In genomic region chrX:25523574-25523973, GRCh38 we compare ENCODE assay signal across 8 cellular contexts.
A peak's percentile ranks its signal among the peaks of the same experiment; 100 is the strongest.
DNase-seq lines count a peak whose midpoint lies in the region; ATAC-seq and FAIRE-seq lines count a peak whose summit lies in the region.

No MANE protein-coding gene starts in this region.

- H3K4me3 ChIP-seq in SJCRH30 (no peak overlapping the region), iPS DF 6.9 (ENCODE audit: low read length) (no peak overlapping the region)

- DNase-seq in Caki2 (ENCODE audit: low read depth) (peak; percentile 7), HTR-8/SVneo (ENCODE audit: insufficient read length, low spot score) (peak; percentile 53), SJCRH30 (peak; percentile 19 to 52), iPS DF 6.9 (ENCODE audit: low read depth, low spot score) (peak; percentile 7), NOMO-1 treated with DMSO at 0.1 percent for 48 hours (lab: John Stamatoyannopoulos, UW; ENCODE audit: unreplicated experiment) (no peak)

- in situ Hi-C loops in Caki2 (cut with HindIII; ENCODE audit: low pct_unique_long_range_greater_than_20kb, low sequenced_read_pairs), result no loop called here

- H3K4me1 ChIP-seq in SJCRH30, result no peaks in the 10 kb centered on the region
- H3K4me1 ChIP-seq in iPS DF 6.9 (ENCODE audit: control insufficient read depth, insufficient read depth, low read length), result no peaks in the 10 kb centered on the region

- H3K27ac ChIP-seq in SJCRH30, result no peak overlapping the region
- no peak overlapping the region for H3K27ac ChIP-seq in iPS DF 6.9 (ENCODE audit: low read length)

- H3K36me3 ChIP-seq in SJCRH30, result no peaks in the 10 kb centered on the region
- no peaks in the 10 kb centered on the region for H3K36me3 ChIP-seq in iPS DF 6.9 (ENCODE audit: control insufficient read depth, insufficient read depth, low read length)

- H3K27me3 ChIP-seq in SJCRH30 (no peaks in the 10 kb centered on the region), iPS DF 6.9 (ENCODE audit: control insufficient read depth, insufficient read depth, low read length) (no peaks in the 10 kb centered on the region)

- no peak for ATAC-seq in GM21515 (IDR thresholded peaks at IDR 0.05; ENCODE audit: unreplicated experiment)
- ATAC-seq in HG03159 (IDR thresholded peaks at IDR 0.05; ENCODE audit: unreplicated experiment), result no peak
- ATAC-seq in HG02588 (IDR thresholded peaks at IDR 0.05; ENCODE audit: unreplicated experiment), result no peak

- H3K9me3 ChIP-seq in SJCRH30 (replicated peaks) (no peaks in the 10 kb centered on the region), iPS DF 6.9 (ENCODE audit: control insufficient read depth, insufficient read depth, low read length) (no peaks in the 10 kb centered on the region)

- no CpG with 5 or more reads among the region's 5 CpGs for WGBS in iPS DF 6.9 (ENCODE audit: insufficient coverage, insufficient read length)

- FAIRE-seq in HTR-8/SVneo (lab: Jason Lieb, UNC), result no peak
